8 cellular contexts compared by ENCODE assay signal in the genomic region with DNA sequence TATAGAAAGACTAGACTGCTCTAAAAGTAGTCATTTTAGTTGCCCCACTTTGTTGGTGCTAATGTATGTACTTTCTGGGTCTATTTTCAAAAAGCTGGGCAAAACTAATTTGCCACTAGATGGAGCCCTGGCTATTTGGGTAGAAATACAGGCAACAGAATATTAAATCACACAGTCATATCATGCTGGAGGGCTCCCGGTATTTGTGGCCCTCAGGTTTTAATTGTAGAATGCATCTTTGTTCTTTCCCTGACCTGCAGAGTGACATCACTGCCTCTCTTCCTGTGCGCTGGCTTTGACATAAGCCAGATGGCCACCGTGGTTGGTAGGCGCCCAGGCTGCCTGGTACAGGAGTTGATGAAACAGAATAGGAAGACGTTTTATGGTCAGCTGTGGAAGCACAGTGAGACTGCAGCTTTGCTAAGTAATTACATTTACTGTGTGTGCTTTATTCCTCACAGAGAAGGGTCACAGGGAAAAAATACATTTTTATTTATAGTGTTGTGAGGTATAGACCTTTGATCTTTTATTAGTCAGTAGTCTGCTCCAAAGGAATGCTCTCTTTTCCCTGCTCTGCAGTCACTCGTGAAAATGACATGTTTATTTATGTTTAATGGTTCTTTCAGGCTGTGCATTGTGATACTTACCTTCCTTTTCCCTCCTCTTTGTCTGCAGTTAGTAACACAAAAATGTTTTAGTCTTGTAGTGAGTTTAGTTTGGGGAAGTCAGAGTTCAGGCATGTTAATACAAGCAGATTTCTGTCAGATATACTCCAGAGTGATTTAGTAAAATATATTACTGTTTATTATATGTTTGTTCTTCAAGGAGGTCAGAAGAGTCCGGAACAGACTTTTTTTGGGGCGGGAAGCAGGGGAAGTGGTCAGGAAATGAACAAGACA. TPM values are rescaled to one million over a fixed set of nuclear protein-coding genes. Genes with fewer than 3 reads are reported as not detected.
A peak's percentile ranks its signal among the peaks of the same experiment; 100 is the strongest.
DNase-seq lines count a peak whose midpoint lies in the region; ATAC-seq and TF ChIP-seq lines count a peak whose summit lies in the region.

No MANE protein-coding gene starts in this region.

- H3K4me1 ChIP-seq in trophoblast cell (ENCODE audit: control insufficient read depth in 1 of 2, insufficient read depth in 2 of 2, low read length in 2 of 2), result peaks cover 2 to 8% of the 10 kb centered on the region in 2 experiments

- no CpG with 5 or more reads among the region's 8 CpGs for WGBS in trophoblast cell (ENCODE audit: extremely low coverage, insufficient coverage, insufficient read length)

- H4K91ac ChIP-seq in trophoblast cell (ENCODE audit: low read depth, low read length), result no peak overlapping the region

- H3K4me3 ChIP-seq in HL-60 (replicated peaks; ENCODE audit: insufficient read depth, low read length), result no peak overlapping the region
- no peak overlapping the region for H3K4me3 ChIP-seq in trophoblast cell (ENCODE audit: low read depth, low read length)

- no peak overlapping the region for H2BK5ac ChIP-seq in trophoblast cell (ENCODE audit: low read depth, low read length, poor library complexity)

- no peak overlapping the region for H2BK12ac ChIP-seq in trophoblast cell (ENCODE audit: low read length)

- H2AFZ ChIP-seq in trophoblast cell (ENCODE audit: insufficient read depth, low read length, poor library complexity), result no peak overlapping the region

- no peak overlapping the region for H3K4me2 ChIP-seq in trophoblast cell (ENCODE audit: low read length)

- H3K9me3 ChIP-seq in trophoblast cell (ENCODE audit: insufficient read depth, low read depth, low read length), result no peaks in the 10 kb centered on the region

- DNase-seq in COLO829 (ENCODE audit: low spot score) (peak; percentile 49), HL-60 (ENCODE audit: low read depth in 1 of 2, low spot score in 1 of 2) (peak in 1 of 2 experiments; percentile 37), RPMI8226 (peak; percentile 52), fibroblast of peridontal ligament (ENCODE audit: extremely low read depth) (peak; percentile 77), trophoblast cell (peak; percentile 43 to 73)
- DNase-seq in NK-92 treated with Interleukin-12 subunit alpha and Interleukin-12 subunit beta, amount 100 ng/mL, for 24 hours (lab: John Stamatoyannopoulos, UW), result no peak
- no peak for DNase-seq in activated CD8-positive, alpha-beta memory T cell treated with anti-CD3 and anti-CD28 coated beads for 24 hours

- no peak overlapping the region for H4K8ac ChIP-seq in trophoblast cell (ENCODE audit: low read depth, low read length)

- H3K4ac ChIP-seq in trophoblast cell (ENCODE audit: low read depth, low read length), result no peak overlapping the region

- H3K18ac ChIP-seq in trophoblast cell (ENCODE audit: low read length), result no peak overlapping the region

- H3K27ac ChIP-seq in HL-60 (replicated peaks), result peak overlapping the region; percentile 25
- H3K27ac ChIP-seq in trophoblast cell (ENCODE audit: low read depth, low read length), result peak overlapping the region; percentile 71

- no peak overlapping the region for H2AK5ac ChIP-seq in trophoblast cell (ENCODE audit: low read length)

- H3K27me3 ChIP-seq in HL-60 (ENCODE audit: insufficient read depth, poor library complexity, severe bottlenecking) (no peaks in the 10 kb centered on the region), trophoblast cell (ENCODE audit: insufficient read depth, low read length) (no peaks in the 10 kb centered on the region)

- no peak overlapping the region for H3K23ac ChIP-seq in trophoblast cell (ENCODE audit: low read length)

- no peak overlapping the region for H3K9ac ChIP-seq in trophoblast cell (ENCODE audit: low read length)

- no peak for ATAC-seq in GM18870 (IDR thresholded peaks at IDR 0.05; ENCODE audit: unreplicated experiment)

- no peaks in the 10 kb centered on the region for H3K36me3 ChIP-seq in trophoblast cell (ENCODE audit: control insufficient read depth in 1 of 2, insufficient read depth in 2 of 2, low read length in 2 of 2)

- no peak overlapping the region for H2BK120ac ChIP-seq in trophoblast cell (ENCODE audit: insufficient read depth, low read length, poor library complexity)

- no peak overlapping the region for H4K12ac ChIP-seq in trophoblast cell (ENCODE audit: low read depth, low read length)

- no peak overlapping the region for H3K14ac ChIP-seq in trophoblast cell (ENCODE audit: low read length)

- TF ChIP-seq CTCF in HL-60 (IDR thresholded peaks at IDR 0.05; ENCODE audit: insufficient read depth, low read length), result peak; percentile 72

- H3K79me1 ChIP-seq in trophoblast cell (ENCODE audit: low read length), result peaks cover 9% of the 10 kb centered on the region

- peaks cover 2% of the 10 kb centered on the region for H3K79me2 ChIP-seq in trophoblast cell (ENCODE audit: control insufficient read depth, insufficient read depth, low read length, poor library complexity)

RNA-seq across cellular contexts. Expression of a gene that starts 28.4 kb away (rescaled TPM):
- polyA plus RNA-seq in trophoblast cell (2013), result 12.7 TPM in 2 replicates

Comparison
In these comparisons a context has a peak if more than half of its experiments do, and no peak if none do; other contexts are left out.
1. DNase-seq: peak in COLO829 (single experiment), RPMI8226 (single experiment), fibroblast of peridontal ligament (single experiment) and trophoblast cell (2 of 2); none in NK-92 treated with Interleukin-12 subunit alpha and Interleukin-12 subunit beta, amount 100 ng/mL, for 24 hours (single experiment) and activated CD8-positive, alpha-beta memory T cell treated with anti-CD3 and anti-CD28 coated beads for 24 hours (single experiment).